In genomic region chr7:158249692-158250091, GRCh38 we compare ENCODE assay signal across 15 cellular contexts.
"Had no signal": no experiment of that assay in that cellular context is flagged by ENCODE, and none has a peak within 500 bp of the region (broad histone marks: within the 10 kb centered on the region; RNA-seq: fewer than 3 reads in every experiment).

No MANE protein-coding gene starts in this region.

- DNase-seq: effector memory CD4-positive, alpha-beta T cell; gastrocnemius medialis; heart right ventricle; hypothalamus; left colon; mucosa of descending colon; natural killer cell; ovary; small intestine; stimulated activated CD4-positive, alpha-beta T cell treated with anti-CD3 and anti-CD28 coated beads, Interleukin-2, amount 100 ng/mL, for 48 hours; stimulated activated naive CD4-positive, alpha-beta T cell treated with Interleukin-2 at 50 U/mL for 16 hours; trophoblast cell had no signal

- H3K4me3 ChIP-seq: esophagus muscularis mucosa, gastrocnemius medialis, heart right ventricle, mucosa of descending colon, ovary, right atrium auricular region had no signal

- H3K36me3 ChIP-seq: esophagus muscularis mucosa, gastrocnemius medialis, heart right ventricle, ovary, right atrium auricular region had no signal

- H3K9me3 ChIP-seq: esophagus muscularis mucosa, gastrocnemius medialis, mucosa of descending colon, ovary, right atrium auricular region had no signal

- H3K27me3 ChIP-seq: esophagus muscularis mucosa, gastrocnemius medialis, ovary, right atrium auricular region had no signal

- H3K4me1 ChIP-seq: esophagus muscularis mucosa, gastrocnemius medialis, heart right ventricle, right atrium auricular region had no signal

- H3K27ac ChIP-seq: epithelial cell of prostate, esophagus muscularis mucosa, gastrocnemius medialis, heart right ventricle, ovary, right atrium auricular region had no signal
